34 cellular contexts compared by ENCODE assay signal in the genomic region with DNA sequence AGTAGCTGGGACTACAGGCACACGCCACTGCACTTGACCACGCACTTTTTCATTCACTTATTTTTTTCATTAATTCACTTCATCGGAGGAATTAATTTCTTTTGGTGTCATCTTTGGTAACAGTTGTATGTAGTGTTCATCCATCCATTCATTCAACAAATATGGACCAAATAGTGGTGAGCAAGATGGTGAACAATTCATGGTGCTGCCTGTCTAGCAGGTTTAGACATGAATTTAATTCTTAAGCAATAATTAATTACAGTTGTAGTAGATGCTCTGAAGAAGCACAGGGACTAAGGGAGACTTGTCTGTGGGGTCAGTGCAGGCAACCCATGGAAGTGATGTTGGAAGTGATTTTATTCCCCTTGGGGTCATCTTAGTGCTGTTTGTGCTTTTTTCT.
"Had no signal": no experiment of that assay in that cellular context is flagged by ENCODE, and none has a peak within 500 bp of the region (broad histone marks: within the 10 kb centered on the region; RNA-seq: fewer than 3 reads in every experiment).

No MANE protein-coding gene starts in this region.

- H3K4me2 ChIP-seq: hepatocyte had no signal

- H3K27ac ChIP-seq: adrenal gland, body of pancreas, coronary artery, dorsolateral prefrontal cortex, esophagus muscularis mucosa, gastroesophageal sphincter, heart right ventricle, hepatocyte had no signal

- H3K79me2 ChIP-seq: hepatocyte had no signal

- H3K9me3 ChIP-seq: adrenal gland, body of pancreas, esophagus muscularis mucosa, gastroesophageal sphincter, heart right ventricle had no signal

- H3K4me3 ChIP-seq: adrenal gland, body of pancreas, coronary artery, dorsolateral prefrontal cortex, esophagus muscularis mucosa, gastroesophageal sphincter, heart right ventricle, hepatocyte had no signal

- H2AFZ ChIP-seq: hepatocyte had no signal

- DNase-seq: activated CD4-positive, alpha-beta memory T cell treated with anti-CD3 and anti-CD28 coated beads for 36 hours; activated CD4-positive, alpha-beta T cell treated with anti-CD3 and anti-CD28 coated beads for 36 hours; activated CD4-positive, alpha-beta T cell treated with anti-CD3 and anti-CD28 coated beads, Interleukin-2, amount 10 ng/mL, durations not matched to agents 24 days and 14 days; activated CD4-positive, CD25-positive, alpha-beta regulatory T cell; activated CD4-positive, CD25-positive, alpha-beta regulatory T cell treated with anti-CD3 and anti-CD28 coated beads, Interleukin-2, amount 50 U/mL, for 72 hours; activated CD8-positive, alpha-beta memory T cell treated with anti-CD3 and anti-CD28 coated beads, Interleukin-2, amount 10 ng/mL, durations not matched to agents 7 days and 5 days; activated CD8-positive, alpha-beta memory T cell treated with anti-CD3 and anti-CD28 coated beads, Interleukin-2, amount 50 U/mL, for 48 hours; activated CD8-positive, alpha-beta T cell treated with anti-CD3 and anti-CD28 coated beads, Interleukin-2, amount 10 ng/mL, durations not matched to agents 7 days and 5 days; activated effector memory CD4-positive, alpha-beta T cell treated with anti-CD3 and anti-CD28 coated beads, Interleukin-2, amount 50 U/mL, for 16 hours; activated naive CD4-positive, alpha-beta T cell treated with anti-CD3 and anti-CD28 coated beads for 36 hours; activated naive CD8-positive, alpha-beta T cell treated with anti-CD3 and anti-CD28 coated beads for 36 hours; activated naive CD8-positive, alpha-beta T cell treated with anti-CD3 and anti-CD28 coated beads, Interleukin-2, amount 50 U/mL, for 24 hours; activated T-cell treated with anti-CD3 and anti-CD28 coated beads, Interleukin-2, amount 50 U/mL, for 4 hours; adrenal gland; amygdala; aorta; body of pancreas; dorsolateral prefrontal cortex; effector memory CD4-positive, alpha-beta T cell; foreskin melanocyte; heart right ventricle; T-helper 1 cell; T-helper 17 cell; T1000 had no signal

- H3K4me3 Mint-ChIP-seq: activated CD4-positive, alpha-beta memory T cell treated with anti-CD3 and anti-CD28 coated beads for 36 hours; activated CD4-positive, alpha-beta T cell treated with anti-CD3 and anti-CD28 coated beads for 36 hours; activated CD4-positive, alpha-beta T cell treated with anti-CD3 and anti-CD28 coated beads, Interleukin-2, amount 10 ng/mL, durations not matched to agents 24 days and 14 days; activated CD8-positive, alpha-beta memory T cell treated with anti-CD3 and anti-CD28 coated beads, Interleukin-2, amount 10 ng/mL, durations not matched to agents 7 days and 5 days; activated CD8-positive, alpha-beta T cell treated with anti-CD3 and anti-CD28 coated beads, Interleukin-2, amount 10 ng/mL, durations not matched to agents 7 days and 5 days; activated naive CD4-positive, alpha-beta T cell treated with anti-CD3 and anti-CD28 coated beads for 36 hours; activated naive CD4-positive, alpha-beta T cell treated with anti-CD3 and anti-CD28 coated beads, Interleukin-2, amount 50 U/mL, for 24 hours; activated naive CD8-positive, alpha-beta T cell treated with anti-CD3 and anti-CD28 coated beads for 36 hours; activated naive CD8-positive, alpha-beta T cell treated with anti-CD3 and anti-CD28 coated beads, Interleukin-2, amount 50 U/mL, for 24 hours; activated T-cell treated with anti-CD3 and anti-CD28 coated beads, Interleukin-2, amount 50 U/mL, for 4 hours; activated T-helper 1 cell treated with anti-CD3 and anti-CD28 coated beads, Interleukin-12 subunit alpha, Interleukin-12 subunit beta, Interleukin-2, Interleukin-4 antibody, amounts not matched to agents 30 ng/mL and 10 ng/mL and 1 ng/mL, durations not matched to agents 14 hours and 24 hours and 36 hours; central memory CD8-positive, alpha-beta T cell; dendritic cell treated with granulocyte-macrophage colony-stimulating factor and Interleukin-4, amounts not matched to agents 40 ng/mL and 50 ng/mL, for 4 days; T-helper 17 cell; T-helper 2 cell treated with Interferon-gamma antibody and Interleukin-4, amounts not matched to agents 5 μg/mL and 100 μg/mL, for 36 hours had no signal

- H3K9me3 Mint-ChIP-seq: activated CD4-positive, alpha-beta memory T cell treated with anti-CD3 and anti-CD28 coated beads for 36 hours; activated CD4-positive, alpha-beta T cell treated with anti-CD3 and anti-CD28 coated beads, Interleukin-2, amount 10 ng/mL, durations not matched to agents 24 days and 14 days; activated naive CD4-positive, alpha-beta T cell treated with anti-CD3 and anti-CD28 coated beads for 36 hours; activated naive CD4-positive, alpha-beta T cell treated with anti-CD3 and anti-CD28 coated beads, Interleukin-2, amount 50 U/mL, for 24 hours; activated naive CD8-positive, alpha-beta T cell treated with anti-CD3 and anti-CD28 coated beads for 36 hours; activated naive CD8-positive, alpha-beta T cell treated with anti-CD3 and anti-CD28 coated beads, Interleukin-2, amount 50 U/mL, for 24 hours; activated T-cell treated with anti-CD3 and anti-CD28 coated beads, Interleukin-2, amount 50 U/mL, for 4 hours; activated T-helper 1 cell treated with anti-CD3 and anti-CD28 coated beads, Interleukin-12 subunit alpha, Interleukin-12 subunit beta, Interleukin-2, Interleukin-4 antibody, amounts not matched to agents 30 ng/mL and 10 ng/mL and 1 ng/mL, durations not matched to agents 14 hours and 24 hours and 36 hours; activated T-helper 2 cell treated with anti-CD3 and anti-CD28 coated beads, Interferon-gamma antibody, Interleukin-2, Interleukin-4, amounts not matched to agents 10 μg/mL and 5 μg/mL and 100 μg/mL, durations not matched to agents 14 hours and 24 hours and 36 hours; central memory CD8-positive, alpha-beta T cell; dendritic cell treated with granulocyte-macrophage colony-stimulating factor and Interleukin-4, amounts not matched to agents 40 ng/mL and 50 ng/mL, for 4 days; T-helper 2 cell treated with Interferon-gamma antibody and Interleukin-4, amounts not matched to agents 5 μg/mL and 100 μg/mL, for 36 hours had no signal

- H3K4me1 Mint-ChIP-seq: activated CD4-positive, alpha-beta T cell treated with anti-CD3 and anti-CD28 coated beads for 36 hours; activated CD4-positive, alpha-beta T cell treated with anti-CD3 and anti-CD28 coated beads, Interleukin-2, amount 10 ng/mL, durations not matched to agents 24 days and 14 days; activated naive CD4-positive, alpha-beta T cell treated with anti-CD3 and anti-CD28 coated beads, Interleukin-2, amount 50 U/mL, for 24 hours; activated naive CD8-positive, alpha-beta T cell treated with anti-CD3 and anti-CD28 coated beads for 36 hours; activated naive CD8-positive, alpha-beta T cell treated with anti-CD3 and anti-CD28 coated beads, Interleukin-2, amount 50 U/mL, for 24 hours; central memory CD8-positive, alpha-beta T cell had no signal

- H3K27me3 Mint-ChIP-seq: activated CD4-positive, alpha-beta memory T cell treated with anti-CD3 and anti-CD28 coated beads for 36 hours; activated CD4-positive, alpha-beta T cell treated with anti-CD3 and anti-CD28 coated beads for 36 hours; activated CD4-positive, alpha-beta T cell treated with anti-CD3 and anti-CD28 coated beads, Interleukin-2, amount 10 ng/mL, durations not matched to agents 24 days and 14 days; activated CD8-positive, alpha-beta memory T cell treated with anti-CD3 and anti-CD28 coated beads, Interleukin-2, amount 10 ng/mL, durations not matched to agents 7 days and 5 days; activated naive CD4-positive, alpha-beta T cell treated with anti-CD3 and anti-CD28 coated beads, Interleukin-2, amount 50 U/mL, for 24 hours; activated naive CD8-positive, alpha-beta T cell treated with anti-CD3 and anti-CD28 coated beads for 36 hours; activated naive CD8-positive, alpha-beta T cell treated with anti-CD3 and anti-CD28 coated beads, Interleukin-2, amount 50 U/mL, for 24 hours; central memory CD8-positive, alpha-beta T cell; dendritic cell treated with granulocyte-macrophage colony-stimulating factor and Interleukin-4, amounts not matched to agents 40 ng/mL and 50 ng/mL, for 4 days; T-helper 17 cell had no signal

- H3K27ac Mint-ChIP-seq: activated CD4-positive, alpha-beta memory T cell treated with anti-CD3 and anti-CD28 coated beads for 36 hours; activated CD4-positive, alpha-beta T cell treated with anti-CD3 and anti-CD28 coated beads for 36 hours; activated CD4-positive, alpha-beta T cell treated with anti-CD3 and anti-CD28 coated beads, Interleukin-2, amount 10 ng/mL, durations not matched to agents 24 days and 14 days; activated CD8-positive, alpha-beta memory T cell treated with anti-CD3 and anti-CD28 coated beads, Interleukin-2, amount 10 ng/mL, durations not matched to agents 7 days and 5 days; activated CD8-positive, alpha-beta T cell treated with anti-CD3 and anti-CD28 coated beads, Interleukin-2, amount 10 ng/mL, durations not matched to agents 7 days and 5 days; activated naive CD4-positive, alpha-beta T cell treated with anti-CD3 and anti-CD28 coated beads for 36 hours; activated naive CD4-positive, alpha-beta T cell treated with anti-CD3 and anti-CD28 coated beads, Interleukin-2, amount 50 U/mL, for 24 hours; activated naive CD8-positive, alpha-beta T cell treated with anti-CD3 and anti-CD28 coated beads for 36 hours; activated naive CD8-positive, alpha-beta T cell treated with anti-CD3 and anti-CD28 coated beads, Interleukin-2, amount 50 U/mL, for 24 hours; activated T-helper 1 cell treated with anti-CD3 and anti-CD28 coated beads, Interleukin-12 subunit alpha, Interleukin-12 subunit beta, Interleukin-2, Interleukin-4 antibody, amounts not matched to agents 30 ng/mL and 10 ng/mL and 1 ng/mL, durations not matched to agents 14 hours and 24 hours and 36 hours; activated T-helper 2 cell treated with anti-CD3 and anti-CD28 coated beads, Interferon-gamma antibody, Interleukin-2, Interleukin-4, amounts not matched to agents 10 μg/mL and 5 μg/mL and 100 μg/mL, durations not matched to agents 14 hours and 24 hours and 36 hours; T-helper 17 cell; T-helper 2 cell treated with Interferon-gamma antibody and Interleukin-4, amounts not matched to agents 5 μg/mL and 100 μg/mL, for 36 hours had no signal

- H3K4me1 ChIP-seq: adrenal gland, body of pancreas, esophagus muscularis mucosa, gastroesophageal sphincter had no signal

- ATAC-seq: activated CD4-positive, alpha-beta T cell treated with anti-CD3 and anti-CD28 coated beads for 36 hours; activated CD8-positive, alpha-beta memory T cell treated with anti-CD3 and anti-CD28 coated beads, Interleukin-2, amount 10 ng/mL, durations not matched to agents 7 days and 5 days; activated CD8-positive, alpha-beta T cell treated with anti-CD3 and anti-CD28 coated beads, Interleukin-2, amount 10 ng/mL, durations not matched to agents 7 days and 5 days; activated naive CD8-positive, alpha-beta T cell treated with anti-CD3 and anti-CD28 coated beads, Interleukin-2, amount 50 U/mL, for 24 hours; activated T-cell treated with anti-CD3 and anti-CD28 coated beads, Interleukin-2, amount 50 U/mL, for 4 hours; body of pancreas; gastroesophageal sphincter; heart right ventricle; T-helper 17 cell had no signal

- H3K27me3 ChIP-seq: adrenal gland, body of pancreas, dorsolateral prefrontal cortex, esophagus muscularis mucosa, gastroesophageal sphincter, heart right ventricle, hepatocyte had no signal
